Comparison of ENCODE assay signal across 18 cellular contexts in the genomic region with DNA sequence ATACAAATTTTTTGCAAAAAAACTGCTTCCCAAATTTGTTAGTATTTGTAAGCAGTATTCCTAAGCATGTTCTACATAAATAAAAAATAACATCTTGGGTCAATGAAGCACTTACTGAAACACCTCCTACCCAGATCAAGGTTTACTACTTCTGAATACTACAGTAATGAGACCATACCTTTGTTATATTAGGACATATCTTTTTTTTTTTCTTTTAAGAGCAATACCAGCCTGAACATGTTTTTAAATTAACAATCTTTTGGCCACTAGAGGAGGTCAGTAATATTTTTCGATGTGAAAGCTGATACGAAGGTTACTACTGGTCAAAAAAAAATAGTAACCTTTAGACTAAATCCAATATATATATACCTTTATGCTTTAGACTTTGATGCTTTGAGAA.
"Had no signal": no experiment of that assay in that cellular context is flagged by ENCODE, and none has a peak within 500 bp of the region (broad histone marks: within the 10 kb centered on the region; RNA-seq: fewer than 3 reads in every experiment).

No MANE protein-coding gene starts in this region.

- H3K36me3 ChIP-seq: colonic mucosa, gastrocnemius medialis, ovary had no signal

- H3K4me3 Mint-ChIP-seq: activated naive CD8-positive, alpha-beta T cell treated with anti-CD3 and anti-CD28 coated beads for 36 hours; activated T-helper 17 cell treated with anti-CD3 and anti-CD28 coated beads, Interleukin-2, amount 50 U/mL, for 72 hours; endodermal cell; memory B cell; stimulated activated naive B cell treated with anti-CD40 and anti-IgM and Interleukin-4, amounts not matched to agents 10 μg/mL and 1 μg/mL and 100 μg/mL, for 72 hours had no signal

- H3K4me1 Mint-ChIP-seq: endodermal cell had no signal

- DNase-seq: activated CD4-positive, alpha-beta T cell treated with anti-CD3 and anti-CD28 coated beads, Interleukin-2, amount 50 U/mL, for 4 hours; activated naive CD4-positive, alpha-beta T cell; activated naive CD8-positive, alpha-beta T cell treated with anti-CD3 and anti-CD28 coated beads for 36 hours; amniotic stem cell; colonic mucosa; endodermal cell; erythroblast; gastrocnemius medialis; heart left ventricle; kidney glomerular epithelial cell; left ventricle myocardium inferior; ovary; spleen; stimulated activated CD4-positive, alpha-beta T cell treated with anti-CD3 and anti-CD28 coated beads, Interleukin-4, amount 100 ng/mL, for 4 hours; stimulated activated naive B cell treated with anti-CD40 and anti-IgM and Interleukin-4, amounts not matched to agents 10 μg/mL and 1 μg/mL and 100 μg/mL, for 72 hours had no signal

- ATAC-seq: activated T-helper 17 cell treated with anti-CD3 and anti-CD28 coated beads, Interleukin-2, amount 50 U/mL, for 72 hours; gastrocnemius medialis; heart left ventricle; sciatic nerve; stimulated activated naive B cell treated with anti-CD40 and anti-IgM and Interleukin-4, amounts not matched to agents 10 μg/mL and 1 μg/mL and 100 μg/mL, for 72 hours had no signal

- H3K4me1 ChIP-seq: colonic mucosa, gastrocnemius medialis, left ventricle myocardium inferior had no signal

- H3K27ac Mint-ChIP-seq: activated naive CD8-positive, alpha-beta T cell treated with anti-CD3 and anti-CD28 coated beads for 36 hours; activated T-helper 17 cell treated with anti-CD3 and anti-CD28 coated beads, Interleukin-2, amount 50 U/mL, for 72 hours; endodermal cell; memory B cell; stimulated activated naive B cell treated with anti-CD40 and anti-IgM and Interleukin-4, amounts not matched to agents 10 μg/mL and 1 μg/mL and 100 μg/mL, for 72 hours had no signal

- H3K9me3 ChIP-seq: colonic mucosa, gastrocnemius medialis, ovary had no signal

- H3K27ac ChIP-seq: colonic mucosa, gastrocnemius medialis, heart left ventricle, left ventricle myocardium inferior, ovary had no signal

- H3K27me3 Mint-ChIP-seq: activated naive CD8-positive, alpha-beta T cell treated with anti-CD3 and anti-CD28 coated beads for 36 hours; activated T-helper 17 cell treated with anti-CD3 and anti-CD28 coated beads, Interleukin-2, amount 50 U/mL, for 72 hours; memory B cell; stimulated activated naive B cell treated with anti-CD40 and anti-IgM and Interleukin-4, amounts not matched to agents 10 μg/mL and 1 μg/mL and 100 μg/mL, for 72 hours had no signal

- H3K27me3 ChIP-seq: colonic mucosa, gastrocnemius medialis, heart left ventricle, ovary, spleen had no signal

- H3K4me3 ChIP-seq: colonic mucosa, gastrocnemius medialis, heart left ventricle, left ventricle myocardium inferior, ovary, spleen had no signal
